ENCODE assay signal across 1 cellular context in the genomic region with DNA sequence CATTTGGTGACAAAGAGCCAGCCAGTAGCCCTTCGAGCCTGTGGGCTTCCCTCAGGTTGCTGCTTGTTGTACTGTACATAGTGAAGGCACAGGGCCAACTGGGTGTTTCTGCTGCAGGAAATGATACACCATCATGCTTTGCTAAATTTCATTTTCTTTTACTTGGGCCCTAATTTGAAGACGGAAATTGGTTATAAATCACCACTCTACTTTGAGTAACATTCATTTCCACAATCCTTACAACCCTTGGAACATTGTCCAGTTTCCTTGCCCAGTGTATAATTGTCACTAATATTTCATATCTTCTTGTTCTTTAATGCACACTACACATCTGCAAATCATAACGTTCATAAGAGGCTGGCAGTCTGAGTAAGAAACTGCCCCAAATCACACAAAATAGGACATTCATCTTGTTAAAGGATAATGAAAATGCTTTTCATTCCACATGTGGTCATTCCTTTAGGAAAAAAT.
TF ChIP-seq lines count a peak whose summit lies in the region.

No MANE protein-coding gene starts in this region.

TF ChIP-seq in endothelial cell of umbilical vein, 7 proteins besides CTCF, POLR2A, EP300 and RAD21:
- TF ChIP-seq FOS (IDR thresholded peaks at IDR 0.05; ENCODE audit: borderline replicate concordance, insufficient read depth, low read length) (peak; percentile 57), POLR2AphosphoS5 (IDR thresholded peaks at IDR 0.05; ENCODE audit: insufficient read depth, low read depth, low read length) (peak; percentile 38), MYC (IDR thresholded peaks at IDR 0.05; ENCODE audit: low read depth, low read length) (no peak), JUN (IDR thresholded peaks at IDR 0.05; ENCODE audit: borderline replicate concordance, insufficient read depth, insufficient read length, low read depth) (peak; percentile 67)
